Comparison of ENCODE assay signal across 8 cellular contexts in genomic region chr17:63425478-63425877, GRCh38. TPM values are rescaled to one million over a fixed set of nuclear protein-coding genes. Genes with fewer than 3 reads are reported as not detected.
A peak's percentile ranks its signal among the peaks of the same experiment; 100 is the strongest.
DNase-seq lines count a peak whose midpoint lies in the region; ATAC-seq lines count a peak whose summit lies in the region.

No MANE protein-coding gene starts in this region.

- no peaks in the 10 kb centered on the region for H3K4me1 ChIP-seq in adipocyte (ENCODE audit: control insufficient read depth, insufficient read depth, low read length)

- H3K27me3 ChIP-seq in adipocyte (replicated peaks; ENCODE audit: control insufficient read depth, insufficient read depth, low read length): no peaks in the 10 kb centered on the region

- no peak overlapping the region for H3K9ac ChIP-seq in adipocyte (ENCODE audit: low read length)

- DNase-seq in AG20443 (ENCODE audit: low spot score): peak; percentile 87
- DNase-seq in NCI-H1417 (lab: John Stamatoyannopoulos, UW): peak; percentile 63 to 90 (median 83)
- DNase-seq in T follicular helper cell (ENCODE audit: low read depth): peak; percentile 61
- peak; percentile 95 for DNase-seq in adipocyte (ENCODE audit: low read depth)
- DNase-seq in left cardiac atrium: peak; percentile 80
- peak; percentile 89 for DNase-seq in retina

- intact Hi-C loops in left cardiac atrium (cut with DNase I): loop anchor here (1.0 to 5.0 kb wide), 4 partner anchors 52 to 187 kb away; partner anchors contain the start of gene ACE (in 1 of the 2)

- ATAC-seq in GM19467 (IDR thresholded peaks at IDR 0.05; ENCODE audit: unreplicated experiment): peak; percentile 63
- peak; percentile 76 to 83 for ATAC-seq in left cardiac atrium
- no peak for ATAC-seq in HG03432 (IDR thresholded peaks at IDR 0.05; ENCODE audit: unreplicated experiment)

- peaks cover 22% of the 10 kb centered on the region for H3K36me3 ChIP-seq in adipocyte (ENCODE audit: control insufficient read depth, insufficient read depth, low read length, severe bottlenecking)

- H3K4me3 ChIP-seq in adipocyte (ENCODE audit: low read length): no peak overlapping the region

- no peaks in the 10 kb centered on the region for H3K9me3 ChIP-seq in adipocyte (ENCODE audit: control insufficient read depth, low read length)

RNA-seq across cellular contexts. Expression of gene CYB561, which starts 20.6 kb away (rescaled TPM):
- 10 to 100 TPM; 17.3 to 21.7 TPM for total RNA-seq in left cardiac atrium

RNA-seq across cellular contexts. Expression of gene ACE, which starts 51.4 kb away (rescaled TPM):
- 1 to 10 TPM; 4.3 to 7.0 TPM for total RNA-seq in left cardiac atrium
